In the genomic region with DNA sequence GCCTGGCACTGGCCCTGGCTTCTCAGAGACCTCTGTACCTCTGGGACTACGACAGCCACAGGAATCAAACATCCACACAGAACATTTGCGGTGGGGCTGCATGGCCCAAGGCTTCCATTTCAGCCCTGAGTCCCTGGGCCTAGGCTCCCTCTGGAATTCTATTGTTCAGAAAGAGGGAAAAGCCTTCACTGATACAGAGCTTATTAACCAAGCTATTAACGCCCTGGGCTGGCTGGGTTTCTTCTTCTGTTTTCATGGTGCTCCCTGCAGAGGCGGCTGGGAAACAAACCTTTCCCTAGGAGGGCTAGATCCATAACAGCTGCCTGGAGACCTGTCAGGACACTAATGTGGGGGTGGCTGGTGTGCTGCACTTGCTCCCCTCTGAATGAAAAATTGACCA, we compare ENCODE assay signal across 17 cellular contexts.
DNase-seq lines count a peak whose midpoint lies in the region; ATAC-seq and TF ChIP-seq lines count a peak whose summit lies in the region.
"Had no signal": no experiment of that assay in that cellular context is flagged by ENCODE, and none has a peak within 500 bp of the region (broad histone marks: within the 10 kb centered on the region; RNA-seq: fewer than 3 reads in every experiment).

No MANE protein-coding gene starts in this region.

- no peak for DNase-seq in WTC11 (ENCODE audit: low spot score)
- DNase-seq in iPS-NIHi11 (ENCODE audit: low spot score) = peak; percentile 29
- DNase-seq in activated effector memory CD4-positive, alpha-beta T cell treated with anti-CD3 and anti-CD28 coated beads, Interleukin-2, amount 50 U/mL, for 16 hours = no peak
- no peak for DNase-seq in activated CD4-positive, alpha-beta T cell treated with anti-CD3 and anti-CD28 coated beads for 48 hours
- no peak for DNase-seq in OCI-LY7 (ENCODE audit: low spot score)
- DNase-seq in activated naive CD4-positive, alpha-beta T cell treated with Interleukin-2 at 50 U/mL for 16 hours = no peak
- DNase-seq: BE2C; CD4-positive, alpha-beta memory T cell; COR-L47; DMS153; DMS79 treated with DMSO at 0.1 percent for 48 hours; EL; GDM1 had no signal

- H3K9me3 ChIP-seq in HUES48 (ENCODE audit: control insufficient read depth, insufficient read depth, low read length) = no peaks in the 10 kb centered on the region
- H3K9me3 ChIP-seq in OCI-LY7 (ENCODE audit: low read length) = peaks cover 18% of the 10 kb centered on the region; the same call in 1 of the 2 replicates
- H3K9me3 ChIP-seq: A549, BE2C had no signal

- H3K79me2 ChIP-seq in OCI-LY7 (ENCODE audit: insufficient read depth, low read depth, low read length) = no peaks in the 10 kb centered on the region

- no peak overlapping the region for H3K4me2 ChIP-seq in OCI-LY7 (ENCODE audit: low read length)
- H3K4me2 ChIP-seq: A549 had no signal

- H3K4me3 Mint-ChIP-seq in WTC11 = no peak overlapping the region

- H3K9me2 ChIP-seq in OCI-LY7 (ENCODE audit: insufficient read depth, low read length) = no peaks in the 10 kb centered on the region

- BruUV-seq in OCI-LY7 (replicated peaks; lab: Mats Ljungman, UMichigan) = no TSS peak

- peaks cover 15% of the 10 kb centered on the region; the same call in 1 of the 2 replicates for H3K4me1 Mint-ChIP-seq in WTC11
- H3K4me1 Mint-ChIP-seq: CD4-positive, alpha-beta memory T cell had no signal

- H3K4me1 ChIP-seq in HUES48 (ENCODE audit: control insufficient read depth, insufficient read depth, low read length) (no peaks in the 10 kb centered on the region), OCI-LY7 (ENCODE audit: insufficient read depth, low read length, poor library complexity, severe bottlenecking) (no peaks in the 10 kb centered on the region)
- H3K4me1 ChIP-seq: A549, BE2C had no signal

- H3K27ac ChIP-seq in HUES48 (ENCODE audit: low read depth, low read length) (peak overlapping the region; percentile 61), OCI-LY7 (ENCODE audit: low read depth, low read length, poor library complexity, severe bottlenecking) (no peak overlapping the region)
- H3K27ac ChIP-seq: A549, C4-2B had no signal

- no peak overlapping the region for H3K4me3 ChIP-seq in HUES48 (ENCODE audit: low read depth, low read length)
- H3K4me3 ChIP-seq in OCI-LY7 (ENCODE audit: low read depth, low read length, poor library complexity, severe bottlenecking) = no peak overlapping the region
- H3K4me3 ChIP-seq: A549, K562 had no signal

- H3K36me3 Mint-ChIP-seq in WTC11 = peaks cover 3% of the 10 kb centered on the region
- H3K36me3 Mint-ChIP-seq: CD4-positive, alpha-beta memory T cell had no signal

- H2AFZ ChIP-seq in OCI-LY7 (ENCODE audit: low read length) = no peak overlapping the region

- no peaks in the 10 kb centered on the region for H4K20me1 ChIP-seq in OCI-LY7 (ENCODE audit: insufficient read depth, low read length)

- peaks cover 14% of the 10 kb centered on the region for H3K9me3 Mint-ChIP-seq in WTC11

- H3K27me3 Mint-ChIP-seq in WTC11 (ENCODE audit: low read depth) = no peaks in the 10 kb centered on the region

- no peak overlapping the region for H3K27ac Mint-ChIP-seq in WTC11
- H3K27ac Mint-ChIP-seq: CD4-positive, alpha-beta memory T cell had no signal

- peak; percentile 30; the same call in 1 of the 2 replicates for ATAC-seq in WTC11
- ATAC-seq: A549, K562 had no signal

- no peak overlapping the region for H3K9ac ChIP-seq in HUES48 (ENCODE audit: low read depth, low read length)

- H3K36me3 ChIP-seq in HUES48 (ENCODE audit: control insufficient read depth, insufficient read depth, low read length) = no peaks in the 10 kb centered on the region
- peaks cover 6% of the 10 kb centered on the region; the same call in 1 of the 2 replicates for H3K36me3 ChIP-seq in OCI-LY7 (ENCODE audit: insufficient read depth, low read length)
- H3K36me3 ChIP-seq: BE2C had no signal

- no peaks in the 10 kb centered on the region for H3K27me3 ChIP-seq in HUES48 (ENCODE audit: control insufficient read depth, insufficient read depth, low read length)
- H3K27me3 ChIP-seq: BE2C had no signal

- TF ChIP-seq CTCF in WTC11 (IDR thresholded peaks at IDR 0.05) = no peak
- no peak for TF ChIP-seq CTCF in OCI-LY7 (conservative IDR thresholded peaks at IDR 0.05; ENCODE audit: low read length)

- POLR2A ChIA-PET in WTC11 (lab: Charles Lee) (interaction anchor here (0.6 kb wide), 1 partner anchor 21 kb away, joined by 4 read pairs; no protein-coding TSS in a partner anchor), OCI-LY7 (lab: Charles Lee) (interaction anchor here (0.8 kb wide), 1 partner anchor 45 kb away, joined by 3 read pairs; no protein-coding TSS in a partner anchor)

- intact Hi-C loops in OCI-LY7 (cut with micrococcal nuclease; ENCODE audit: unreplicated experiment) = no loop called here

- CTCF ChIA-PET in WTC11 (lab: Charles Lee) (interaction anchor here (0.6 kb wide), 1 partner anchor 49 kb away, joined by 3 read pairs; no protein-coding TSS in a partner anchor), OCI-LY7 (lab: Charles Lee; ENCODE audit: unreplicated experiment) (no interaction called here)

TF ChIP-seq in WTC11, 78 proteins besides CTCF, POLR2A, EP300 and RAD21:
- TF ChIP-seq NFATC4 (CRISPR knock-in tag; IDR thresholded peaks at IDR 0.05) (no peak), PREB (CRISPR knock-in tag; IDR thresholded peaks at IDR 0.05; ENCODE audit: borderline replicate concordance) (no peak)
- TF ChIP-seq, protein P1, sequence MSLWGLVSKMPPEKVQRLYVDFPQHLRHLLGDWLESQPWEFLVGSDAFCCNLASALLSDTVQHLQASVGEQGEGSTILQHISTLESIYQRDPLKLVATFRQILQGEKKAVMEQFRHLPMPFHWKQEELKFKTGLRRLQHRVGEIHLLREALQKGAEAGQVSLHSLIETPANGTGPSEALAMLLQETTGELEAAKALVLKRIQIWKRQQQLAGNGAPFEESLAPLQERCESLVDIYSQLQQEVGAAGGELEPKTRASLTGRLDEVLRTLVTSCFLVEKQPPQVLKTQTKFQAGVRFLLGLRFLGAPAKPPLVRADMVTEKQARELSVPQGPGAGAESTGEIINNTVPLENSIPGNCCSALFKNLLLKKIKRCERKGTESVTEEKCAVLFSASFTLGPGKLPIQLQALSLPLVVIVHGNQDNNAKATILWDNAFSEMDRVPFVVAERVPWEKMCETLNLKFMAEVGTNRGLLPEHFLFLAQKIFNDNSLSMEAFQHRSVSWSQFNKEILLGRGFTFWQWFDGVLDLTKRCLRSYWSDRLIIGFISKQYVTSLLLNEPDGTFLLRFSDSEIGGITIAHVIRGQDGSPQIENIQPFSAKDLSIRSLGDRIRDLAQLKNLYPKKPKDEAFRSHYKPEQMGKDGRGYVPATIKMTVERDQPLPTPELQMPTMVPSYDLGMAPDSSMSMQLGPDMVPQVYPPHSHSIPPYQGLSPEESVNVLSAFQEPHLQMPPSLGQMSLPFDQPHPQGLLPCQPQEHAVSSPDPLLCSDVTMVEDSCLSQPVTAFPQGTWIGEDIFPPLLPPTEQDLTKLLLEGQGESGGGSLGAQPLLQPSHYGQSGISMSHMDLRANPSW (CRISPR knock-in tag; conservative IDR thresholded peaks at IDR 0.05; ENCODE audit: low read depth) = no peak
- TF ChIP-seq, protein P2, sequence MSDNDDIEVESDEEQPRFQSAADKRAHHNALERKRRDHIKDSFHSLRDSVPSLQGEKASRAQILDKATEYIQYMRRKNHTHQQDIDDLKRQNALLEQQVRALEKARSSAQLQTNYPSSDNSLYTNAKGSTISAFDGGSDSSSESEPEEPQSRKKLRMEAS (CRISPR knock-in tag; IDR thresholded peaks at IDR 0.05) = no peak
